28 cellular contexts compared by ENCODE assay signal in the genomic region with DNA sequence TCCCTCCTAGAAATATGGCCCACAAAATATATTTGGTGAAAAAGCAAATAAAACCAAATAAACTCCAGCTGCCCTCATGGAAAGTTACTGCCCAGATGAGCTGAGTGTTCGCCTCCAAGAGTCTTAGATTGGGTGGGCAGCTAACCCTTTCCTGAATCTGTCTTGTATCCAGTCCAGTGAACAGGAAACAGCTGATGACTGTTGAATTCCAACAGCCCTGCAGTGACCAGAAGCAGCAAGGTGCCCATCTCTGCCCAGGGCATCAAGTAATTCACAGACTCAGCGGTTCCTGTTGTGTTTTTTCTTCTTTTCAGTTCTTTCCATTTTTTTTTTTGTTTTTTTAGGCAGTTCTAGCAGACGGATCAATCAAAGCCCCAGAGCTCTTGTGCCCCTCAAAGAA.
DNase-seq lines count a peak whose midpoint lies in the region; ATAC-seq, FAIRE-seq and TF ChIP-seq lines count a peak whose summit lies in the region.
"Had no signal": no experiment of that assay in that cellular context is flagged by ENCODE, and none has a peak within 500 bp of the region (broad histone marks: within the 10 kb centered on the region; RNA-seq: fewer than 3 reads in every experiment).

No MANE protein-coding gene starts in this region.

- H3K4me3 Mint-ChIP-seq in osteocyte (ENCODE audit: unreplicated experiment), result no peak overlapping the region
- H3K4me3 Mint-ChIP-seq: CD14-positive monocyte; CD4-positive, alpha-beta T cell; CD8-positive, alpha-beta memory T cell; HFFc6 had no signal

- no peak overlapping the region for H3K9ac ChIP-seq in endothelial cell of umbilical vein (replicated peaks; ENCODE audit: extremely low read depth, insufficient read depth, low read length)
- H3K9ac ChIP-seq: BLaER1 treated with 17β-estradiol and CSF1 and Interleukin-3, amounts not matched to agents 10 nM and 100 nM had no signal

- BruUV-seq in endothelial cell of umbilical vein (replicated peaks; lab: Mats Ljungman, UMichigan), result no TSS peak

- H3K4me3 ChIP-seq in endothelial cell of umbilical vein (replicated peaks in 1 of 3; ENCODE audit: insufficient read depth in 1 of 3, low read depth in 1 of 3, low read length in 3 of 3) (no peak overlapping the region), lower lobe of right lung (no peak overlapping the region), esophagus squamous epithelium (no peak overlapping the region)
- H3K4me3 ChIP-seq: A549; BLaER1 treated with 17β-estradiol and CSF1 and Interleukin-3, amounts not matched to agents 10 nM and 100 nM; HAP-1 had no signal

- TF ChIP-seq CTCF in endothelial cell of umbilical vein (IDR thresholded peaks at IDR 0.05; ENCODE audit: extremely low read depth in 1 of 2, insufficient read depth in 1 of 2, low read depth in 1 of 2, low read length in 2 of 2) (no peak), osteocyte (IDR thresholded peaks at IDR 0.05) (no peak), lower lobe of right lung (IDR thresholded peaks at IDR 0.05) (no peak), esophagus squamous epithelium (IDR thresholded peaks at IDR 0.05) (no peak)

- DNase-seq in M059J (ENCODE audit: low read depth) (peak; percentile 35), endothelial cell of umbilical vein (ENCODE audit: low read depth, low spot score) (peak; percentile 18), kidney tubule cell (ENCODE audit: low spot score) (peak; percentile 58), osteocyte (ENCODE audit: extremely low spot score, unreplicated experiment) (no peak), lower lobe of right lung (no peak), esophagus squamous epithelium (lab: John Stamatoyannopoulos, UW) (no peak), NCI-H1048 (lab: John Stamatoyannopoulos, UW) (no peak)
- DNase-seq: 8988T; ACHN; AML-193; BE2C; CD4-positive, alpha-beta T cell; CD8-positive, alpha-beta memory T cell; DMS 273 treated with DMSO at 0.1 percent for 48 hours; DMS79; EL; GDM1; GOT3; HFFc6 had no signal

- ATAC-seq in lower lobe of right lung, result no peak
- no peak for ATAC-seq in GM18517 (IDR thresholded peaks at IDR 0.05; ENCODE audit: unreplicated experiment)
- ATAC-seq: A549 had no signal

- no peaks in the 10 kb centered on the region for H3K27me3 Mint-ChIP-seq in osteocyte (ENCODE audit: unreplicated experiment)
- H3K27me3 Mint-ChIP-seq: CD4-positive, alpha-beta T cell; CD8-positive, alpha-beta memory T cell had no signal

- POLR2A ChIA-PET in endothelial cell of umbilical vein (lab: Charles Lee), result interaction anchor here (0.7 kb wide), 1 partner anchor 10 kb away, joined by 3 read pairs; no protein-coding TSS in a partner anchor

- dilution Hi-C loops in endothelial cell of umbilical vein (cut with MboI; ENCODE audit: extremely low pct_ligation_motif_present, low sequenced_read_pairs), result no loop called here

- CTCF ChIA-PET in endothelial cell of umbilical vein (lab: Charles Lee), result no interaction called here

- no peak for TF ChIP-seq POLR2A in endothelial cell of umbilical vein (IDR thresholded peaks at IDR 0.05; ENCODE audit: low read depth, low read length)
- no peak for TF ChIP-seq POLR2A in esophagus squamous epithelium (IDR thresholded peaks at IDR 0.05)

- H3K36me3 Mint-ChIP-seq in osteocyte (ENCODE audit: unreplicated experiment), result no peaks in the 10 kb centered on the region
- H3K36me3 Mint-ChIP-seq: CD14-positive monocyte had no signal

- H3K9me3 ChIP-seq in endothelial cell of umbilical vein (replicated peaks; ENCODE audit: control insufficient read depth, insufficient read depth, low read length), result no peaks in the 10 kb centered on the region
- H3K9me3 ChIP-seq in lower lobe of right lung, result no peaks in the 10 kb centered on the region
- no peaks in the 10 kb centered on the region for H3K9me3 ChIP-seq in esophagus squamous epithelium
- H3K9me3 ChIP-seq: A549; BE2C; BLaER1 treated with 17β-estradiol and CSF1 and Interleukin-3, amounts not matched to agents 10 nM and 100 nM; HAP-1 had no signal

- H3K27ac ChIP-seq in endothelial cell of umbilical vein (ENCODE audit: insufficient read depth, low read depth, low read length) (no peak overlapping the region), lower lobe of right lung (no peak overlapping the region), esophagus squamous epithelium (no peak overlapping the region)
- H3K27ac ChIP-seq: A549; BLaER1 treated with 17β-estradiol and CSF1 and Interleukin-3, amounts not matched to agents 10 nM and 100 nM had no signal

- H3K4me2 ChIP-seq in endothelial cell of umbilical vein (ENCODE audit: insufficient read depth, low read length), result no peak overlapping the region
- H3K4me2 ChIP-seq: A549; BLaER1 treated with 17β-estradiol and CSF1 and Interleukin-3, amounts not matched to agents 10 nM and 100 nM had no signal

- no peaks in the 10 kb centered on the region for H3K79me2 ChIP-seq in endothelial cell of umbilical vein (ENCODE audit: control insufficient read depth, insufficient read depth, low read length)

- H3K27me3 ChIP-seq in endothelial cell of umbilical vein (ENCODE audit: control insufficient read depth in 2 of 2, insufficient read depth in 2 of 2, low read length in 2 of 2) (no peaks in the 10 kb centered on the region), lower lobe of right lung (ENCODE audit: low read depth) (no peaks in the 10 kb centered on the region), esophagus squamous epithelium (no peaks in the 10 kb centered on the region)
- H3K27me3 ChIP-seq: BE2C; BLaER1 treated with 17β-estradiol and CSF1 and Interleukin-3, amounts not matched to agents 10 nM and 100 nM had no signal

- intact Hi-C loops in endothelial cell of umbilical vein (cut with micrococcal nuclease), result no loop called here
- intact Hi-C loops in lower lobe of right lung (cut with DNase I), result no loop called here
- intact Hi-C loops in esophagus squamous epithelium (cut with DNase I), result no loop called here

- peak overlapping the region; percentile 46 for H3K27ac Mint-ChIP-seq in osteocyte (ENCODE audit: unreplicated experiment)
- H3K27ac Mint-ChIP-seq: CD14-positive monocyte; CD4-positive, alpha-beta T cell; HFFc6 had no signal

- H3K36me3 ChIP-seq in endothelial cell of umbilical vein (ENCODE audit: control insufficient read depth in 2 of 2, extremely low read depth in 1 of 2, insufficient read depth in 2 of 2, low read length in 2 of 2) (no peaks in the 10 kb centered on the region), lower lobe of right lung (no peaks in the 10 kb centered on the region), esophagus squamous epithelium (no peaks in the 10 kb centered on the region)
- H3K36me3 ChIP-seq: BE2C; BLaER1 treated with 17β-estradiol and CSF1 and Interleukin-3, amounts not matched to agents 10 nM and 100 nM; HAP-1 had no signal

- no peak for FAIRE-seq in endothelial cell of umbilical vein (lab: Jason Lieb, UNC)
- FAIRE-seq: A549, D721Med, GM12891, GM18507, H54 had no signal

- WGBS in esophagus squamous epithelium, 2 donors, result 67 to 71% methylated on average over 3 of the region's 3 CpGs

- peaks cover 45% of the 10 kb centered on the region for H3K4me1 Mint-ChIP-seq in osteocyte (ENCODE audit: unreplicated experiment)
- H3K4me1 Mint-ChIP-seq: CD14-positive monocyte; CD8-positive, alpha-beta memory T cell had no signal

- no peaks in the 10 kb centered on the region for H3K9me1 ChIP-seq in endothelial cell of umbilical vein (replicated peaks; ENCODE audit: control insufficient read depth, extremely low read depth, insufficient read depth, low read length)

- H3K4me1 ChIP-seq in endothelial cell of umbilical vein (ENCODE audit: control insufficient read depth, extremely low read depth, insufficient read depth, low read length), result peaks cover 3% of the 10 kb centered on the region
- no peaks in the 10 kb centered on the region for H3K4me1 ChIP-seq in lower lobe of right lung
- H3K4me1 ChIP-seq in esophagus squamous epithelium, result no peaks in the 10 kb centered on the region
- H3K4me1 ChIP-seq: BE2C; BLaER1 treated with 17β-estradiol and CSF1 and Interleukin-3, amounts not matched to agents 10 nM and 100 nM had no signal

- no peak overlapping the region for H2AFZ ChIP-seq in endothelial cell of umbilical vein (ENCODE audit: low read depth, low read length)

- H4K20me1 ChIP-seq in endothelial cell of umbilical vein (replicated peaks; ENCODE audit: control insufficient read depth, extremely low read depth, insufficient read depth, low read length), result no peaks in the 10 kb centered on the region
- H4K20me1 ChIP-seq: BLaER1 treated with 17β-estradiol and CSF1 and Interleukin-3, amounts not matched to agents 10 nM and 100 nM had no signal

- peaks cover 10% of the 10 kb centered on the region for H3K9me3 Mint-ChIP-seq in osteocyte (ENCODE audit: unreplicated experiment)
- H3K9me3 Mint-ChIP-seq: CD4-positive, alpha-beta T cell had no signal

TF ChIP-seq in endothelial cell of umbilical vein, 7 proteins besides CTCF, POLR2A, EP300 and RAD21:
- TF ChIP-seq GATA2 (IDR thresholded peaks at IDR 0.05; ENCODE audit: insufficient read depth, insufficient read length, low read depth, low read length) (no peak), MYC (IDR thresholded peaks at IDR 0.05; ENCODE audit: low read depth, low read length) (no peak), MAX (IDR thresholded peaks at IDR 0.05; ENCODE audit: insufficient read depth, insufficient read length) (no peak), EZH2 (IDR thresholded peaks at IDR 0.05; ENCODE audit: borderline replicate concordance, low read depth, low read length, severe bottlenecking) (no peak), JUN (IDR thresholded peaks at IDR 0.05; ENCODE audit: borderline replicate concordance, insufficient read depth, insufficient read length, low read depth) (no peak), POLR2AphosphoS5 (IDR thresholded peaks at IDR 0.05; ENCODE audit: insufficient read depth, low read depth, low read length) (no peak), FOS (IDR thresholded peaks at IDR 0.05; ENCODE audit: borderline replicate concordance, insufficient read depth, low read length) (no peak)
TF ChIP-seq in endothelial cell of umbilical vein: peak in this region for 0.

Comparison
In these comparisons a context has a peak if more than half of its experiments do, and no peak if none do; other contexts are left out.
1. DNase-seq: peak in M059J (single experiment), endothelial cell of umbilical vein (single experiment) and kidney tubule cell (single experiment); none in osteocyte (single experiment), lower lobe of right lung (single experiment), esophagus squamous epithelium (single experiment) and NCI-H1048 (single experiment).